In the genomic region with DNA sequence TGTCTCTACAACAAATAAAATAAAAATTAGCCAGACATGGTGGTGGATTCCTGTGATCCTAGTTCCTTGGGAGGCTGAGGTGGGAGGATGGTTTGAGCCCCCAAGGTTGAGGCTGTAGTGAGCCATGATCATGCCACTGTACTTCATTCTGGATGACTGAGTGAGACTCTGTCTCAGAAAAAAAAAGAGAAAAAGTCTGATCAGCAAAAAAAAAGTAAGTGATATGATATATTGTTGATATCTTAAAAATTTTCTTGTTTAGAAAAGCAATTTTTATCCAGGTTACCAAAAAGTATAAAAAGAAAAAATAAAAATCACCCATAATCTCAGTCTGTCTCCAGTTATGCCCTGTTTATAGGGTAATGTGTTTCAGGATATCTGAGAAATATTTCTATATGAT, we compare ENCODE assay signal across 25 cellular contexts.
DNase-seq lines count a peak whose midpoint lies in the region; ATAC-seq, FAIRE-seq and TF ChIP-seq lines count a peak whose summit lies in the region.
"Had no signal": no experiment of that assay in that cellular context is flagged by ENCODE, and none has a peak within 500 bp of the region (broad histone marks: within the 10 kb centered on the region; RNA-seq: fewer than 3 reads in every experiment).

No MANE protein-coding gene starts in this region.

- no peaks in the 10 kb centered on the region for H3K36me3 ChIP-seq in HepG2 (replicated peaks in 1 of 2; ENCODE audit: control insufficient read depth in 1 of 2, insufficient read depth in 2 of 2, low read length in 2 of 2)
- no peaks in the 10 kb centered on the region for H3K36me3 ChIP-seq in right lobe of liver
- H3K36me3 ChIP-seq in SK-N-MC (ENCODE audit: insufficient read depth, low read length): no peaks in the 10 kb centered on the region
- no peaks in the 10 kb centered on the region for H3K36me3 ChIP-seq in kidney (ENCODE audit: control insufficient read depth in 1 of 2, insufficient read depth in 2 of 2, low read length in 2 of 2)
- H3K36me3 ChIP-seq in prostate gland: no peaks in the 10 kb centered on the region
- H3K36me3 ChIP-seq: BE2C, BLaER1 had no signal

- ATAC-seq in HepG2 (no peak), right lobe of liver (no peak)
- ATAC-seq: GM12878 had no signal

- H3K4me1 ChIP-seq in HepG2 (ENCODE audit: insufficient read depth, low read length) (no peaks in the 10 kb centered on the region), right lobe of liver (no peaks in the 10 kb centered on the region), kidney (ENCODE audit: control insufficient read depth in 1 of 2, insufficient read depth in 1 of 2, low read depth in 1 of 2, low read length in 2 of 2) (no peaks in the 10 kb centered on the region), prostate gland (replicated peaks) (no peaks in the 10 kb centered on the region)
- H3K4me1 ChIP-seq: BE2C, BLaER1 had no signal

- BruUV-seq in HepG2 (replicated peaks; lab: Mats Ljungman, UMichigan): no TSS peak

- POLR2A ChIA-PET in HepG2 (lab: Yijun Ruan, JAX): no interaction called here

- no peak for TF ChIP-seq EP300 in HepG2 (IDR thresholded peaks at IDR 0.05; ENCODE audit: low read depth in 2 of 2, low read length in 2 of 2)
- TF ChIP-seq EP300 in HepG2 (CRISPR knock-in tag; IDR thresholded peaks at IDR 0.05; ENCODE audit: borderline replicate concordance): no peak

- H3K27ac ChIP-seq in HepG2 (ENCODE audit: extremely low read length, insufficient read depth, low read length): no peak overlapping the region
- no peak overlapping the region for H3K27ac ChIP-seq in right lobe of liver
- peak overlapping the region; percentile 57; the same call in 1 of the 2 replicates for H3K27ac ChIP-seq in SK-N-MC
- no peak overlapping the region for H3K27ac ChIP-seq in kidney (ENCODE audit: low read depth in 2 of 2, low read length in 2 of 2)
- no peak overlapping the region for H3K27ac ChIP-seq in prostate gland
- H3K27ac ChIP-seq: 22Rv1, BLaER1 had no signal

- FAIRE-seq in HepG2 (lab: Jason Lieb, UNC) (no peak), kidney (lab: Jason Lieb, UNC) (peak; percentile 25)
- FAIRE-seq: GM12878, GM12892, GM18507 had no signal

- H4K20me1 ChIP-seq in HepG2 (ENCODE audit: insufficient read depth, low read length): no peaks in the 10 kb centered on the region
- H4K20me1 ChIP-seq: BLaER1 had no signal

- TF ChIP-seq CTCF in HepG2 (CRISPR knock-in tag; IDR thresholded peaks at IDR 0.05) (no peak), right lobe of liver (IDR thresholded peaks at IDR 0.05) (no peak), kidney (IDR thresholded peaks at IDR 0.05; ENCODE audit: borderline replicate concordance, extremely low read depth, insufficient read depth) (no peak), prostate gland (IDR thresholded peaks at IDR 0.05) (no peak)

- no peaks in the 10 kb centered on the region for H3K9me3 ChIP-seq in HepG2 (ENCODE audit: low read length)
- H3K9me3 ChIP-seq in right lobe of liver: no peaks in the 10 kb centered on the region
- no peaks in the 10 kb centered on the region for H3K9me3 ChIP-seq in SK-N-MC (ENCODE audit: low read depth, low read length)
- H3K9me3 ChIP-seq in kidney (ENCODE audit: control insufficient read depth in 1 of 2, low read length in 2 of 2): no peaks in the 10 kb centered on the region
- no peaks in the 10 kb centered on the region for H3K9me3 ChIP-seq in prostate gland
- H3K9me3 ChIP-seq: BE2C, BLaER1 had no signal

- no peaks in the 10 kb centered on the region for H3K79me2 ChIP-seq in HepG2 (ENCODE audit: insufficient read depth, low read length)

- DNase-seq in HepG2 (ENCODE audit: low spot score) (no peak), right lobe of liver (no peak), SK-N-MC (ENCODE audit: low read depth, low spot score) (no peak), kidney (no peak), prostate gland (ENCODE audit: low spot score) (no peak), pons (ENCODE audit: low spot score) (no peak)
- DNase-seq: ACHN; BE2C; C1 segment of cervical spinal cord; CD4-positive, alpha-beta memory T cell; CD4-positive, CD25-positive, alpha-beta regulatory T cell; CD8-positive, alpha-beta memory T cell; COR-L47; DMS 273 treated with DMSO at 0.1 percent for 48 hours; DMS153; DMS53; DMS79; DND-41; EL; GDM1 had no signal

- CTCF ChIA-PET in HepG2 (lab: Yijun Ruan, JAX; ENCODE audit: low intra/inter-chr PET ratio, low total read pairs): no interaction called here

- no peak overlapping the region for H3K4me2 ChIP-seq in HepG2 (ENCODE audit: low read depth, low read length)
- H3K4me2 ChIP-seq: BLaER1 had no signal

- no peak overlapping the region for H2AFZ ChIP-seq in HepG2 (ENCODE audit: low read length)

- TF ChIP-seq POLR2A in HepG2 (IDR thresholded peaks at IDR 0.05; ENCODE audit: insufficient read depth in 1 of 2, low read depth in 2 of 2, low read length in 2 of 2): no peak
- TF ChIP-seq POLR2A in right lobe of liver (IDR thresholded peaks at IDR 0.05): no peak
- TF ChIP-seq POLR2A in prostate gland (IDR thresholded peaks at IDR 0.05): no peak

- H3K9ac ChIP-seq in HepG2 (ENCODE audit: insufficient read depth, low read depth, low read length) (no peak overlapping the region), SK-N-MC (ENCODE audit: insufficient read length) (no peak overlapping the region), kidney (ENCODE audit: low read length in 2 of 2) (no peak overlapping the region)
- H3K9ac ChIP-seq: BLaER1 had no signal

- in situ Hi-C loops in HepG2 (cut with HindIII; ENCODE audit: extremely low pct_ligation_motif_present, low pct_unique_long_range_greater_than_20kb): no loop called here

- intact Hi-C loops in HepG2 (cut with micrococcal nuclease; ENCODE audit: unreplicated experiment) (no loop called here), right lobe of liver (cut with DNase I) (no loop called here), kidney (cut with DNase I) (no loop called here), prostate gland (cut with DNase I) (no loop called here)

- H3K4me3 ChIP-seq in HepG2 (replicated peaks in 1 of 3; ENCODE audit: insufficient read depth in 1 of 3, low read depth in 2 of 3, low read length in 3 of 3): no peak overlapping the region
- H3K4me3 ChIP-seq in right lobe of liver: no peak overlapping the region
- no peak overlapping the region for H3K4me3 ChIP-seq in SK-N-MC
- H3K4me3 ChIP-seq in kidney (ENCODE audit: low read length in 2 of 2): no peak overlapping the region
- H3K4me3 ChIP-seq in prostate gland: no peak overlapping the region
- H3K4me3 ChIP-seq: BLaER1, GM12878 had no signal

- H3K27me3 ChIP-seq in HepG2 (ENCODE audit: control insufficient read depth in 1 of 2, insufficient read depth in 2 of 2, low read length in 2 of 2) (no peaks in the 10 kb centered on the region), right lobe of liver (no peaks in the 10 kb centered on the region), prostate gland (replicated peaks; ENCODE audit: insufficient read depth) (no peaks in the 10 kb centered on the region)
- H3K27me3 ChIP-seq: BE2C, BLaER1 had no signal

- TF ChIP-seq RAD21 in HepG2 (CRISPR knock-in tag; IDR thresholded peaks at IDR 0.05): no peak

TF ChIP-seq in HepG2, 621 proteins besides CTCF, POLR2A, EP300 and RAD21:
- TF ChIP-seq NR1H2 (CRISPR knock-in tag; IDR thresholded peaks at IDR 0.05; ENCODE audit: borderline replicate concordance, low read depth): no peak
- TF ChIP-seq KAT8 (CRISPR knock-in tag; IDR thresholded peaks at IDR 0.05): no peak
- 0 out of 2 replicates have a peak, but pooled peaks have one; percentile 36 for TF ChIP-seq MAFF (IDR thresholded peaks at IDR 0.05; ENCODE audit: low read depth, low read length)
- no peak for TF ChIP-seq SNAI1 (CRISPR knock-in tag; IDR thresholded peaks at IDR 0.05; ENCODE audit: borderline replicate concordance)
- TF ChIP-seq, protein P1, sequence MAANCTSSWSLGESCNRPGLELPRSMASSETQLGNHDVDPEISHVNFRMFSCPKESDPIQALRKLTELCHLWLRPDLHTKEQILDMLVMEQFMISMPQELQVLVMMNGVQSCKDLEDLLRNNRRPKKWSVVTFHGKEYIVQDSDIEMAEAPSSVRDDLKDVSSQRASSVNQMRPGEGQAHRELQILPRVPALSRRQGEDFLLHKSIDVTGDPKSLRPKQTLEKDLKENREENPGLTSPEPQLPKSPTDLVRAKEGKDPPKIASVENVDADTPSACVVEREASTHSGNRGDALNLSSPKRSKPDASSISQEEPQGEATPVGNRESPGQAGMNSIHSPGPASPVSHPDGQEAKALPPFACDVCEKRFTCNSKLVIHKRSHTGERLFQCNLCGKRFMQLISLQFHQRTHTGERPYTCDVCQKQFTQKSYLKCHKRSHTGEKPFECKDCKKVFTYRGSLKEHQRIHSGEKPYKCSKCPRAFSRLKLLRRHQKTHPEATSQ (CRISPR knock-in tag; IDR thresholded peaks at IDR 0.05; ENCODE audit: borderline replicate concordance): no peak
- TF ChIP-seq MAFK (conservative IDR thresholded peaks at IDR 0.05 in 1 of 2, IDR thresholded peaks at IDR 0.05 in 1 of 2; ENCODE audit: low read length in 2 of 2): peak in 1 of 2 experiments; percentile 63; a peak in 2 of 4 replicates
- TF ChIP-seq, protein P2, sequence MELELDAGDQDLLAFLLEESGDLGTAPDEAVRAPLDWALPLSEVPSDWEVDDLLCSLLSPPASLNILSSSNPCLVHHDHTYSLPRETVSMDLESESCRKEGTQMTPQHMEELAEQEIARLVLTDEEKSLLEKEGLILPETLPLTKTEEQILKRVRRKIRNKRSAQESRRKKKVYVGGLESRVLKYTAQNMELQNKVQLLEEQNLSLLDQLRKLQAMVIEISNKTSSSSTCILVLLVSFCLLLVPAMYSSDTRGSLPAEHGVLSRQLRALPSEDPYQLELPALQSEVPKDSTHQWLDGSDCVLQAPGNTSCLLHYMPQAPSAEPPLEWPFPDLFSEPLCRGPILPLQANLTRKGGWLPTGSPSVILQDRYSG (CRISPR knock-in tag; IDR thresholded peaks at IDR 0.05): no peak
TF ChIP-seq in HepG2: peak in this region for 2.
